22 cellular contexts compared by ENCODE assay signal in the genomic region with DNA sequence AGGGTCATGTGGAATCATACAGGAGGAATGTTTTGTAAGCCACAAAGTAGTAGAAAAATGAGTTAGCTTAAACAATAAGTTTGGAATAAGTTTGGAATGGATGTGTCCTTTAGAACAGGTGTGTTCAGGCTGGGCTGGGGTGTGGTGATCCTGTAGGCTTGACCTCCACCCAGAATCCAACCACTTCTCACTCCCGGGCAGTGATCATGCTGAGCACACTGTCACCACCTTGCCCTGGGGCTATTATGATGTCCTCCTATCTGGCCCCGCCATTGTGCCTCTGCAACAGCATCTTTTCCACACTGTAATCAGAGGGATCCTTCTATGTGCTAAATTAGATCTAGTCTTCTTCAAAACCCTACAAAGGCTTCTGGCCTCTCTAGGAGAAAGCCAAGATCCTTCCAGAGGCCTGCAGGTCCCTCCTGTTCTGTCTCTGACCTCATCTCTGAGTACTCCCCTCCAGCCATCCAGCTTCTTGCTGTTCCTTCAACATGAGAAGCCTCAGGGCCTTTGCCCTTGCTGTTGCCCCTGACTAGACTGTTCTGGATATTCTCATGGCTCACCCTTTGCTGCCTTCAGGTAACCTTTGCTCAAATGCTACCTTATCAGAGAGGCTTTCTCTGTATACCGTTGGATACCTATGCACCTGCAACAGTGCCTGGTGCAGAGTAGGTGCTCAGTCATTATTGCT. TPM values are rescaled to one million over a fixed set of nuclear protein-coding genes. Genes with fewer than 3 reads are reported as not detected.
DNase-seq lines count a peak whose midpoint lies in the region; ATAC-seq, FAIRE-seq and TF ChIP-seq lines count a peak whose summit lies in the region.
"Had no signal": no experiment of that assay in that cellular context is flagged by ENCODE, and none has a peak within 500 bp of the region (broad histone marks: within the 10 kb centered on the region; RNA-seq: fewer than 3 reads in every experiment).

No MANE protein-coding gene starts in this region.

- FAIRE-seq in K562 (lab: Jason Lieb, UNC), result no peak
- FAIRE-seq: A549, GM12891, GM18507 had no signal

- no peak for ATAC-seq in K562
- ATAC-seq: A549, GM23338, PC-3 had no signal

- peaks cover 13% of the 10 kb centered on the region for H3F3A ChIP-seq in GM23248 (ENCODE audit: insufficient read depth)

- POLR2A ChIA-PET in K562 (lab: Yijun Ruan, JAX) (interaction anchor here (0.5 kb wide), 1 partner anchor 21 kb away, joined by 3 read pairs; no protein-coding TSS in a partner anchor), GM10248 (lab: Yijun Ruan, JAX) (no interaction called here)

- no peak for TF ChIP-seq RAD21 in K562 (CRISPR knock-in tag; conservative IDR thresholded peaks at IDR 0.05 in 1 of 2, IDR thresholded peaks at IDR 0.05 in 1 of 2)

- H3K9me2 ChIP-seq in GM23248 (ENCODE audit: insufficient read depth), result no peaks in the 10 kb centered on the region

- TF ChIP-seq EP300 in K562 (IDR thresholded peaks at IDR 0.05; ENCODE audit: low read length), result no peak

- no peaks in the 10 kb centered on the region for H3K9me1 ChIP-seq in K562 (ENCODE audit: control insufficient read depth, insufficient read depth, low read length)

- peaks cover 35% of the 10 kb centered on the region for H3K4me1 ChIP-seq in GM23248 (ENCODE audit: insufficient read depth)
- H3K4me1 ChIP-seq in K562 (replicated peaks in 1 of 2; ENCODE audit: control insufficient read depth in 2 of 2, insufficient read depth in 2 of 2, low read length in 2 of 2), result peaks cover 0 to 2% of the 10 kb centered on the region in 2 experiments; a peak in 3 of 5 replicates
- peaks cover 0 to 59% (median 45%) of the 10 kb centered on the region in 4 donors for H3K4me1 ChIP-seq in tibial artery
- H3K4me1 ChIP-seq: A549, BLaER1 had no signal

- BruUV-seq in K562 (replicated peaks; lab: Mats Ljungman, UMichigan), result no TSS peak

- TF ChIP-seq POLR2A in K562 (conservative IDR thresholded peaks at IDR 0.05), result no peak

- no peak overlapping the region for H2AFZ ChIP-seq in GM23248
- H2AFZ ChIP-seq in K562 (ENCODE audit: low read depth, low read length), result no peak overlapping the region
- H2AFZ ChIP-seq: GM23338 had no signal

- H3K9me3 ChIP-seq in GM23248 (ENCODE audit: low read depth) (no peaks in the 10 kb centered on the region), K562 (replicated peaks; ENCODE audit: control insufficient read depth, insufficient read depth, low read depth, low read length) (no peaks in the 10 kb centered on the region), tibial artery (no peaks in the 10 kb centered on the region)

- H3K4me2 ChIP-seq in GM23248 (ENCODE audit: unreplicated experiment) (no peak overlapping the region), K562 (ENCODE audit: insufficient read depth, low read length) (no peak overlapping the region)
- H3K4me2 ChIP-seq: A549, BLaER1, GM23338 had no signal

- intact Hi-C loops in K562 (cut with micrococcal nuclease) (no loop called here), tibial artery (cut with DNase I; ENCODE audit: low total_unique reads) (no loop called here)

- in situ Hi-C loops in GM23248 (cut with MboI) (loop anchor here (10.0 kb wide), 1 partner anchor 124 kb away; no protein-coding TSS in a partner anchor), K562 (cut with MboI) (no loop called here)

- no peak overlapping the region for H3K4me3 ChIP-seq in GM23248
- no peak overlapping the region for H3K4me3 ChIP-seq in K562
- no peak overlapping the region for H3K4me3 ChIP-seq in tibial artery
- H3K4me3 ChIP-seq: A549, BLaER1, GM23338 had no signal

- H3K27ac ChIP-seq in GM23248 (peak overlapping the region; percentile 25), K562 (ENCODE audit: extremely low read depth, low read depth, low read length) (no peak overlapping the region), tibial artery (peak overlapping the region; percentile 88 to 91)
- H3K27ac ChIP-seq: A549, BLaER1 had no signal

- H3K36me3 ChIP-seq in GM23248 (ENCODE audit: low read depth) (no peaks in the 10 kb centered on the region), K562 (ENCODE audit: control insufficient read depth, insufficient read depth, low read length) (no peaks in the 10 kb centered on the region), tibial artery (no peaks in the 10 kb centered on the region)
- H3K36me3 ChIP-seq: BLaER1 had no signal

- 88 to 95% methylated on average over 3 of the region's 3 CpGs for WGBS in GM23248 (ENCODE audit: low coverage in 1 of 2, low lambda C conversion rate in 2 of 2, missing lambda C conversion rate in 2 of 2), 2 experiments
- WGBS in K562 (ENCODE audit: insufficient coverage, low coverage, missing lambda C conversion rate), result 0% methylated on average over 3 of the region's 3 CpGs

- TF ChIP-seq CTCF in K562 (IDR thresholded peaks at IDR 0.05 in 2 of 3, conservative IDR thresholded peaks at IDR 0.05 in 1 of 3; ENCODE audit: insufficient read depth in 2 of 3, low read depth in 1 of 3, low read length in 3 of 3) (no peak), tibial artery (IDR thresholded peaks at IDR 0.05) (no peak), GM10248 (IDR thresholded peaks at IDR 0.05; ENCODE audit: control extremely low read depth, extremely low read depth, low read depth, missing control alignments) (no peak)

- H3K79me2 ChIP-seq in GM23248 (ENCODE audit: insufficient read depth) (no peaks in the 10 kb centered on the region), K562 (ENCODE audit: control insufficient read depth, insufficient read depth, low read length) (no peaks in the 10 kb centered on the region)

- H4K20me1 ChIP-seq in GM23248 (ENCODE audit: insufficient read depth) (no peaks in the 10 kb centered on the region), K562 (replicated peaks; ENCODE audit: control insufficient read depth, insufficient read depth, low read length) (no peaks in the 10 kb centered on the region)
- H4K20me1 ChIP-seq: BLaER1 had no signal

- DNase-seq in GM23248 (peak; percentile 17), K562 (ENCODE audit: extremely low read depth in 1 of 4, low spot score in 3 of 4) (no peak), mucosa of gallbladder (ENCODE audit: low spot score) (peak; percentile 6), tibial artery (no peak), DMS 273 treated with DMSO at 0.1 percent for 48 hours (lab: John Stamatoyannopoulos, UW) (no peak), NCI-H1105 (lab: John Stamatoyannopoulos, UW) (no peak), GM10248 (ENCODE audit: extremely low spot score) (no peak)
- DNase-seq: CD4-positive, alpha-beta memory T cell; MM.1S; NCI-H187 treated with DMSO at 0.1 percent for 48 hours; NCI-H2227 treated with DMSO at 0.1 percent for 48 hours; NCI-H524; NCI-H82; PC-3; RPMI8226; SHP77 treated with DMSO at 0.1 percent for 48 hours had no signal

- CTCF ChIA-PET in K562 (lab: Yijun Ruan, JAX; ENCODE audit: low intra/inter-chr PET ratio) (no interaction called here), GM10248 (lab: Yijun Ruan, JAX) (interaction anchor here (0.9 kb wide), 2 partner anchors 9 to 14 kb away, joined by 3 to 5 read pairs; no protein-coding TSS in a partner anchor)

- H3K9ac ChIP-seq in GM23248 (no peak overlapping the region), K562 (ENCODE audit: insufficient read depth in 1 of 2, low read depth in 2 of 2, low read length in 2 of 2) (no peak overlapping the region)
- H3K9ac ChIP-seq: BLaER1 had no signal

- no peaks in the 10 kb centered on the region for H3K27me3 ChIP-seq in GM23248 (replicated peaks; ENCODE audit: insufficient read depth)
- peaks cover 15 to 20% of the 10 kb centered on the region in 2 experiments; a peak in 4 of 5 replicates for H3K27me3 ChIP-seq in K562 (ENCODE audit: control insufficient read depth in 2 of 2, insufficient read depth in 2 of 2, low read length in 2 of 2)
- H3K27me3 ChIP-seq in tibial artery, result no peaks in the 10 kb centered on the region
- H3K27me3 ChIP-seq: BLaER1 had no signal

RNA-seq across cellular contexts. Expression of a gene that starts 18.8 kb away (rescaled TPM):
- total RNA-seq in GM23248 (2014; rRNA removed; shearing (Covaris generic)), result not detected in 2 replicates
- polyA plus RNA-seq in GM23248 (2016; fragmentation: Nextera tagmentation; extraction: Ambion mirVana), result not detected in 2 replicates
- total RNA-seq in K562 (2011; cell fraction: chromatin; rRNA removed; ENCODE audit: low replicate concordance), result not detected in 2 replicates
- not detected in 2 replicates for total RNA-seq in K562 (2011; cell fraction: nucleolus; rRNA removed)
- total RNA-seq in K562 (2011; cell fraction: nucleoplasm; rRNA removed), result 0.22 TPM in 1 of 2 replicates, not detected in the other
- total RNA-seq in K562 (2014; rRNA removed), result not detected in 2 replicates
- not detected in 2 replicates for total RNA-seq in K562 (2014; rRNA removed; fragmentation: Illumina TruSeq; extraction: Trizol)
- not detected in 2 replicates for total RNA-seq in K562 (2015; rRNA removed; fragmentation: Illumina TruSeq; extraction: Trizol)
- total RNA-seq in K562 (2021), result not detected in 2 replicates
- not detected in 2 replicates for polyA plus RNA-seq in K562 (2011; rRNA removed)
- polyA plus RNA-seq in K562 (2011; cell fraction: cytosol; rRNA removed), result not detected in 2 replicates
- polyA plus RNA-seq in K562 (2011; cell fraction: nucleus; rRNA removed), result not detected in 2 replicates
- polyA plus RNA-seq in K562 (2012), result not detected in 2 replicates
- not detected in 2 replicates for polyA plus RNA-seq in K562 (2014; fragmentation: Illumina TruSeq; extraction: Trizol)
- polyA plus RNA-seq in K562 (2014; fragmentation: Nextera tagmentation; extraction: Ambion mirVana), result not detected
- not detected in 2 replicates for polyA plus RNA-seq in K562 (2014; rRNA removed)
- polyA minus RNA-seq in K562 (2011; rRNA and poly(A)+ RNA removed), result not detected in 2 replicates
- polyA minus RNA-seq in K562 (2011; cell fraction: cytosol; rRNA and poly(A)+ RNA removed), result not detected in 2 replicates
- polyA minus RNA-seq in K562 (2011; cell fraction: nucleus; rRNA and poly(A)+ RNA removed), result not detected in 2 replicates
- not detected for total RNA-seq in mucosa of gallbladder
- total RNA-seq: CD4-positive, alpha-beta memory T cell; GM23338; LHCN-M2; PC-3 had no signal
- polyA plus RNA-seq: A549; CD4-positive, alpha-beta memory T cell; GM23338 had no signal

RNA-seq across cellular contexts. Expression of a gene that starts 37.1 kb away (rescaled TPM):
- total RNA-seq in GM23248 (2014; rRNA removed; shearing (Covaris generic)), result 10.0 and 13.3 TPM in 2 replicates
- polyA plus RNA-seq in GM23248 (2016; fragmentation: Nextera tagmentation; extraction: Ambion mirVana) (10.3 and 13.7 TPM in 2 replicates), K562 (2011; rRNA removed) (19.8 and 27.9 TPM in 2 replicates), K562 (2014; fragmentation: Illumina TruSeq; extraction: Trizol) (18.0 and 20.2 TPM in 2 replicates), K562 (2014; fragmentation: Nextera tagmentation; extraction: Ambion mirVana) (1 to 10 TPM; 4.2 to 6.3 TPM), K562 (2014; rRNA removed) (25.9 and 29.9 TPM in 2 replicates)
- total RNA-seq in K562 (2011; cell fraction: chromatin; rRNA removed; ENCODE audit: low replicate concordance), result 116 and 149 TPM in 2 replicates
- 94.2 and 109 TPM in 2 replicates for total RNA-seq in K562 (2011; cell fraction: nucleolus; rRNA removed)
- total RNA-seq in K562 (2011; cell fraction: nucleoplasm; rRNA removed), result 129 and 171 TPM in 2 replicates
- total RNA-seq in K562 (2014; rRNA removed) (14.8 and 16.3 TPM in 2 replicates), K562 (2014; rRNA removed; fragmentation: Illumina TruSeq; extraction: Trizol) (11.3 and 11.8 TPM in 2 replicates), K562 (2015; rRNA removed; fragmentation: Illumina TruSeq; extraction: Trizol) (10.1 and 10.7 TPM in 2 replicates), K562 (2021) (19.5 and 21.1 TPM in 2 replicates), mucosa of gallbladder (28.1 TPM)
- polyA plus RNA-seq in K562 (2011; cell fraction: cytosol; rRNA removed), result 6.9 and 15.3 TPM in 2 replicates
- 251 and 266 TPM in 2 replicates for polyA plus RNA-seq in K562 (2011; cell fraction: nucleus; rRNA removed)
- 19.7 and 69.3 TPM in 2 replicates for polyA plus RNA-seq in K562 (2012)
- 9.4 and 10.8 TPM in 2 replicates for polyA minus RNA-seq in K562 (2011; rRNA and poly(A)+ RNA removed)
- polyA minus RNA-seq in K562 (2011; cell fraction: cytosol; rRNA and poly(A)+ RNA removed), result 4.3 and 4.6 TPM in 2 replicates
- 30.2 and 44.4 TPM in 2 replicates for polyA minus RNA-seq in K562 (2011; cell fraction: nucleus; rRNA and poly(A)+ RNA removed)

Comparison
In these comparisons a context has a peak if more than half of its experiments do, and no peak if none do; other contexts are left out.
1. DNase-seq: peak in GM23248 (single experiment) and mucosa of gallbladder (single experiment); none in K562 (0 of 4), tibial artery (0 of 2), DMS 273 treated with DMSO at 0.1 percent for 48 hours (single experiment), NCI-H1105 (single experiment) and GM10248 (single experiment).